ENCODE assay signal across 8 cellular contexts in the genomic region with DNA sequence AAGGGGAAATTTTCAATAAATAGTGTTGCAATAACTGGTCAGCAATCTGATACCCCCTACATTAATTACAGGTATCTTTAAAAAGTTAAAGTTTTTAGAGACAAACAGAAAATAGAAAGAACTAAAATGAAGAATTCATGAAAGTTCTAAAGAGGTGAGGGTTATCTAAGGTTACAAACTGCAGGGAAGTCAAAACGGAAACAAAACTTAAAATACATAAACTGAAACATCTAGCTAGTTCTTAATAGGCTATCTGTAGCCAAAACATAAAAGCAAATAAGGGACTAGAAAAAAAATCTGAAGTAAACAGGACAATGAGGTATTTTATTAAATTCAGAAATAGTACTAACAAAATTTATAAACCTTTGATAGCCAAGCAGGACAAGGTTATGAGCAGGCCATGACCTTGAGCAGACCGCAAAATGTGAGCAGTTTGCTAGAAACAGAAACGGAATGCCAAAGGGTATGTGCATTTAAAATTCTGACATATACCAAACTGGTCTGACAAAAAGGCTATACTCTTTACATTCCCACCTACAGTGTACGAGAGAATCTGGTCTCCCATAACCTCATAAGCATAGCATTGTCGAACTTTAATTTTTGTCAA. TPM values are rescaled to one million over a fixed set of nuclear protein-coding genes. Genes with fewer than 3 reads are reported as not detected.
DNase-seq lines count a peak whose midpoint lies in the region; ATAC-seq and TF ChIP-seq lines count a peak whose summit lies in the region.
"Not testable (repeated sequence)": the region's sequence is repeated elsewhere in the genome, so short reads cannot be mapped to it uniquely, and the experiment has no call there.
"Had no signal": no experiment of that assay in that cellular context is flagged by ENCODE, and none has a peak within 500 bp of the region (broad histone marks: within the 10 kb centered on the region; RNA-seq: fewer than 3 reads in every experiment).

No MANE protein-coding gene starts in this region.

- H3K4me1 ChIP-seq in BLaER1: peaks cover 30% of the 10 kb centered on the region

- not testable (repeated sequence) for H3K27ac ChIP-seq in BLaER1
- peak overlapping the region; percentile 78 for H3K27ac ChIP-seq in KOPT-K1 (ENCODE audit: low read depth, low read length, poor library complexity, severe bottlenecking)

- not testable (repeated sequence) for H3K27me3 Mint-ChIP-seq in activated CD4-positive, alpha-beta T cell treated with anti-CD3 and anti-CD28 coated beads for 36 hours; activated T-helper 2 cell treated with anti-CD3 and anti-CD28 coated beads, Interferon-gamma antibody, Interleukin-2, Interleukin-4, amounts not matched to agents 10 μg/mL and 5 μg/mL and 100 μg/mL, durations not matched to agents 14 hours and 24 hours and 36 hours (ENCODE audit: low read depth); natural killer cell (ENCODE audit: low read depth in 2 of 2)

- H3K9me3 ChIP-seq in BLaER1; KOPT-K1 (ENCODE audit: insufficient read depth, low read length, poor library complexity, severe bottlenecking): not testable (repeated sequence)

- POLR2A ChIA-PET in activated CD4-positive, alpha-beta T cell treated with anti-CD3 and anti-CD28 coated beads for 36 hours (lab: Charles Lee): not testable (repeated sequence)

- not testable (repeated sequence) for TF ChIP-seq CTCF in natural killer cell (IDR thresholded peaks at IDR 0.05)

- H3K36me3 ChIP-seq in BLaER1; KOPT-K1 (ENCODE audit: insufficient read depth, low read length): not testable (repeated sequence)

- H3K36me3 Mint-ChIP-seq in activated CD4-positive, alpha-beta T cell treated with anti-CD3 and anti-CD28 coated beads for 36 hours (ENCODE audit: low read depth); activated T-helper 2 cell treated with anti-CD3 and anti-CD28 coated beads, Interferon-gamma antibody, Interleukin-2, Interleukin-4, amounts not matched to agents 10 μg/mL and 5 μg/mL and 100 μg/mL, durations not matched to agents 14 hours and 24 hours and 36 hours (ENCODE audit: low read depth); natural killer cell: not testable (repeated sequence)

- H3K4me1 Mint-ChIP-seq in activated CD4-positive, alpha-beta T cell treated with anti-CD3 and anti-CD28 coated beads for 36 hours: peaks cover 26% of the 10 kb centered on the region
- H3K4me1 Mint-ChIP-seq in activated T-helper 2 cell treated with anti-CD3 and anti-CD28 coated beads, Interferon-gamma antibody, Interleukin-2, Interleukin-4, amounts not matched to agents 10 μg/mL and 5 μg/mL and 100 μg/mL, durations not matched to agents 14 hours and 24 hours and 36 hours (ENCODE audit: low read depth): peaks cover 22% of the 10 kb centered on the region
- peaks cover 22 to 47% of the 10 kb centered on the region in 2 donors for H3K4me1 Mint-ChIP-seq in natural killer cell

- not testable (repeated sequence) for H3K9ac ChIP-seq in BLaER1

- not testable (repeated sequence) for ATAC-seq in activated CD4-positive, alpha-beta T cell treated with anti-CD3 and anti-CD28 coated beads for 36 hours; natural killer cell
- peak; percentile 20 for ATAC-seq in left lobe of liver

- not testable (repeated sequence) for H4K20me1 ChIP-seq in BLaER1

- H3K27ac Mint-ChIP-seq in activated CD4-positive, alpha-beta T cell treated with anti-CD3 and anti-CD28 coated beads for 36 hours: peak overlapping the region; percentile 63
- H3K27ac Mint-ChIP-seq in activated T-helper 2 cell treated with anti-CD3 and anti-CD28 coated beads, Interferon-gamma antibody, Interleukin-2, Interleukin-4, amounts not matched to agents 10 μg/mL and 5 μg/mL and 100 μg/mL, durations not matched to agents 14 hours and 24 hours and 36 hours: peak overlapping the region; percentile 42
- peak overlapping the region; percentile 37 to 89 for H3K27ac Mint-ChIP-seq in natural killer cell

- peak; percentile 57 for DNase-seq in NOMO-1 treated with DMSO at 0.1 percent for 48 hours (lab: John Stamatoyannopoulos, UW; ENCODE audit: unreplicated experiment)
- DNase-seq in activated CD4-positive, alpha-beta T cell treated with anti-CD3 and anti-CD28 coated beads for 36 hours; activated T-helper 2 cell treated with anti-CD3 and anti-CD28 coated beads, Interferon-gamma antibody, Interleukin-2, Interleukin-4, amounts not matched to agents 10 μg/mL and 5 μg/mL and 100 μg/mL, durations not matched to agents 14 hours and 24 hours and 36 hours (ENCODE audit: low spot score); left lobe of liver (ENCODE audit: low spot score); natural killer cell: not testable (repeated sequence)

- H3K4me2 ChIP-seq in BLaER1: peak overlapping the region; percentile 28

- not testable (repeated sequence) for H3K4me3 ChIP-seq in BLaER1

- H3K27me3 ChIP-seq in BLaER1: not testable (repeated sequence)

- not testable (repeated sequence) for H3K9me3 Mint-ChIP-seq in activated CD4-positive, alpha-beta T cell treated with anti-CD3 and anti-CD28 coated beads for 36 hours (ENCODE audit: low read depth); activated T-helper 2 cell treated with anti-CD3 and anti-CD28 coated beads, Interferon-gamma antibody, Interleukin-2, Interleukin-4, amounts not matched to agents 10 μg/mL and 5 μg/mL and 100 μg/mL, durations not matched to agents 14 hours and 24 hours and 36 hours; natural killer cell

- CTCF ChIA-PET in activated CD4-positive, alpha-beta T cell treated with anti-CD3 and anti-CD28 coated beads for 36 hours (lab: Charles Lee): interaction anchor here (1.8 to 2.5 kb wide), 2 partner anchors 9 to 11 kb away, joined by 5 to 8 read pairs; no protein-coding TSS in a partner anchor

- not testable (repeated sequence) for H3K4me3 Mint-ChIP-seq in activated CD4-positive, alpha-beta T cell treated with anti-CD3 and anti-CD28 coated beads for 36 hours; activated T-helper 2 cell treated with anti-CD3 and anti-CD28 coated beads, Interferon-gamma antibody, Interleukin-2, Interleukin-4, amounts not matched to agents 10 μg/mL and 5 μg/mL and 100 μg/mL, durations not matched to agents 14 hours and 24 hours and 36 hours (ENCODE audit: low read depth)
- peak overlapping the region; percentile 47 for H3K4me3 Mint-ChIP-seq in natural killer cell

- intact Hi-C loops in activated CD4-positive, alpha-beta T cell treated with anti-CD3 and anti-CD28 coated beads for 36 hours (cut with DNase I, micrococcal nuclease); activated T-helper 2 cell treated with anti-CD3 and anti-CD28 coated beads, Interferon-gamma antibody, Interleukin-2, Interleukin-4, amounts not matched to agents 10 μg/mL and 5 μg/mL and 100 μg/mL, durations not matched to agents 14 hours and 24 hours and 36 hours (cut with micrococcal nuclease); natural killer cell (cut with micrococcal nuclease): not testable (repeated sequence)

RNA-seq across cellular contexts. Expression of gene SRRM3, which starts 56.9 kb away (rescaled TPM):
- total RNA-seq in activated CD4-positive, alpha-beta T cell treated with anti-CD3 and anti-CD28 coated beads for 36 hours: under 1 TPM in 1 of 2 experiments, not detected in 1; 0.09 TPM
- total RNA-seq in activated T-helper 2 cell treated with anti-CD3 and anti-CD28 coated beads, Interferon-gamma antibody, Interleukin-2, Interleukin-4, amounts not matched to agents 10 μg/mL and 5 μg/mL and 100 μg/mL, durations not matched to agents 14 hours and 24 hours and 36 hours: 0.11 and 0.23 TPM in 2 replicates
- total RNA-seq in left lobe of liver (0.20 TPM), natural killer cell (not detected)
- total RNA-seq: CD8-positive, alpha-beta T cell had no signal
